10 cellular contexts compared by ENCODE assay signal in genomic region chr13:31951215-31951678, GRCh38.
DNase-seq lines count a peak whose midpoint lies in the region; ATAC-seq, FAIRE-seq and TF ChIP-seq lines count a peak whose summit lies in the region.
"Had no signal": no experiment of that assay in that cellular context is flagged by ENCODE, and none has a peak within 500 bp of the region (broad histone marks: within the 10 kb centered on the region; RNA-seq: fewer than 3 reads in every experiment).

No MANE protein-coding gene starts in this region.

- CTCF ChIA-PET in HepG2 (lab: Yijun Ruan, JAX; ENCODE audit: low intra/inter-chr PET ratio, low total read pairs), result no interaction called here

- BruUV-seq in HepG2 (replicated peaks; lab: Mats Ljungman, UMichigan), result no TSS peak

- ATAC-seq in right lobe of liver, result peak; percentile 60 to 79 (median 64)
- ATAC-seq in HepG2, result no peak
- ATAC-seq in HG02938 (IDR thresholded peaks at IDR 0.05; ENCODE audit: unreplicated experiment), result peak; percentile 93

- peak; percentile 50 to 64 (median 58) for DNase-seq in right lobe of liver
- no peak for DNase-seq in HepG2 (ENCODE audit: low spot score)
- DNase-seq in NOMO-1 treated with DMSO at 0.1 percent for 48 hours (lab: John Stamatoyannopoulos, UW; ENCODE audit: unreplicated experiment), result peak; percentile 100
- DNase-seq in glutamatergic neuron, result peak; percentile 18
- peak; percentile 51 for DNase-seq in testis
- DNase-seq in stimulated activated naive CD4-positive, alpha-beta T cell treated with Interleukin-2 at 50 U/mL for 16 hours (lab: John Stamatoyannopoulos, UW), result no peak
- no peak for DNase-seq in effector memory CD4-positive, alpha-beta T cell
- DNase-seq: DND-41 had no signal

- H3K27ac ChIP-seq in right lobe of liver (no peak overlapping the region), HepG2 (ENCODE audit: extremely low read length, insufficient read depth, low read length) (no peak overlapping the region), testis (no peak overlapping the region)
- H3K27ac ChIP-seq in effector memory CD4-positive, alpha-beta T cell (ENCODE audit: insufficient read depth, low read length, poor library complexity, severe bottlenecking), result no peak overlapping the region
- H3K27ac ChIP-seq: thoracic aorta had no signal

- H4K20me1 ChIP-seq in HepG2 (ENCODE audit: insufficient read depth, low read length), result no peaks in the 10 kb centered on the region

- H3K4me1 ChIP-seq in right lobe of liver, result peaks cover 0 to 2% (median 0%) of the 10 kb centered on the region in 4 donors
- no peaks in the 10 kb centered on the region for H3K4me1 ChIP-seq in HepG2 (ENCODE audit: insufficient read depth, low read length)
- no peaks in the 10 kb centered on the region for H3K4me1 ChIP-seq in testis
- no peaks in the 10 kb centered on the region for H3K4me1 ChIP-seq in effector memory CD4-positive, alpha-beta T cell (ENCODE audit: control insufficient read depth, insufficient read depth, low read length, poor library complexity, severe bottlenecking)

- H3K36me3 ChIP-seq in right lobe of liver (no peaks in the 10 kb centered on the region), HepG2 (replicated peaks in 1 of 2; ENCODE audit: control insufficient read depth in 1 of 2, insufficient read depth in 2 of 2, low read length in 2 of 2) (no peaks in the 10 kb centered on the region), testis (ENCODE audit: low read depth, missing control alignments) (no peaks in the 10 kb centered on the region)
- no peaks in the 10 kb centered on the region for H3K36me3 ChIP-seq in effector memory CD4-positive, alpha-beta T cell (ENCODE audit: control insufficient read depth, insufficient read depth, low read length)

- no peaks in the 10 kb centered on the region for H3K27me3 ChIP-seq in right lobe of liver
- peaks cover 0 to 4% of the 10 kb centered on the region in 2 experiments; a peak in 1 of 5 replicates for H3K27me3 ChIP-seq in HepG2 (ENCODE audit: control insufficient read depth in 1 of 2, insufficient read depth in 2 of 2, low read length in 2 of 2)
- H3K27me3 ChIP-seq in testis, result no peaks in the 10 kb centered on the region
- H3K27me3 ChIP-seq in effector memory CD4-positive, alpha-beta T cell (replicated peaks; ENCODE audit: control insufficient read depth, insufficient read depth, low read length, poor library complexity, severe bottlenecking), result no peaks in the 10 kb centered on the region

- in situ Hi-C loops in HepG2 (cut with HindIII; ENCODE audit: extremely low pct_ligation_motif_present, low pct_unique_long_range_greater_than_20kb), result no loop called here

- H3K9me3 Mint-ChIP-seq in glutamatergic neuron (ENCODE audit: unreplicated experiment), result no peaks in the 10 kb centered on the region

- H2AFZ ChIP-seq in HepG2 (ENCODE audit: low read length), result no peak overlapping the region

- POLR2A ChIA-PET in HepG2 (lab: Yijun Ruan, JAX), result no interaction called here

- no peak overlapping the region for H3K9ac ChIP-seq in HepG2 (ENCODE audit: insufficient read depth, low read depth, low read length)

- H3K4me3 ChIP-seq in right lobe of liver (no peak overlapping the region), HepG2 (replicated peaks in 1 of 3; ENCODE audit: insufficient read depth in 1 of 3, low read depth in 2 of 3, low read length in 3 of 3) (no peak overlapping the region), testis (no peak overlapping the region)
- H3K4me3 ChIP-seq in effector memory CD4-positive, alpha-beta T cell (ENCODE audit: insufficient read depth, low read depth, low read length, poor library complexity, severe bottlenecking), result no peak overlapping the region
- H3K4me3 ChIP-seq: thoracic aorta had no signal

- H3K4me2 ChIP-seq in HepG2 (ENCODE audit: low read depth, low read length), result no peak overlapping the region

- H3K4me1 Mint-ChIP-seq in glutamatergic neuron (ENCODE audit: low read depth, unreplicated experiment), result peaks cover 5% of the 10 kb centered on the region

- H3K27ac Mint-ChIP-seq in glutamatergic neuron (ENCODE audit: unreplicated experiment), result peak overlapping the region; percentile 45

- intact Hi-C loops in right lobe of liver (cut with DNase I), result no loop called here
- intact Hi-C loops in HepG2 (cut with micrococcal nuclease; ENCODE audit: unreplicated experiment), result no loop called here
- intact Hi-C loops in testis (cut with DNase I; ENCODE audit: low total_unique reads), result no loop called here

- TF ChIP-seq RAD21 in HepG2 (CRISPR knock-in tag; IDR thresholded peaks at IDR 0.05), result no peak

- TF ChIP-seq EP300 in HepG2 (IDR thresholded peaks at IDR 0.05; ENCODE audit: low read depth in 2 of 2, low read length in 2 of 2) (no peak), HepG2 (CRISPR knock-in tag; IDR thresholded peaks at IDR 0.05; ENCODE audit: borderline replicate concordance) (no peak)

- no peaks in the 10 kb centered on the region for H3K36me3 Mint-ChIP-seq in glutamatergic neuron (ENCODE audit: unreplicated experiment)

- no peak for TF ChIP-seq CTCF in right lobe of liver (IDR thresholded peaks at IDR 0.05)
- TF ChIP-seq CTCF in HepG2 (CRISPR knock-in tag; IDR thresholded peaks at IDR 0.05), result no peak
- no peak for TF ChIP-seq CTCF in glutamatergic neuron (IDR thresholded peaks at IDR 0.05; ENCODE audit: partially characterized antibody, unreplicated experiment)
- TF ChIP-seq CTCF in testis (IDR thresholded peaks at IDR 0.05), result no peak

- WGBS in right lobe of liver (ENCODE audit: insufficient coverage, low coverage, low lambda C conversion rate, missing lambda C conversion rate), result 20% methylated on average over 3 of the region's 3 CpGs
- WGBS in HepG2 (ENCODE audit: low lambda C conversion rate), result 69% methylated on average over 3 of the region's 3 CpGs
- 47 to 55% methylated on average over 3 of the region's 3 CpGs for WGBS in testis, 2 donors

- no peaks in the 10 kb centered on the region for H3K27me3 Mint-ChIP-seq in glutamatergic neuron (ENCODE audit: unreplicated experiment)

- no peaks in the 10 kb centered on the region for H3K79me2 ChIP-seq in HepG2 (ENCODE audit: insufficient read depth, low read length)

- FAIRE-seq in HepG2 (lab: Jason Lieb, UNC), result no peak

- TF ChIP-seq POLR2A in right lobe of liver (IDR thresholded peaks at IDR 0.05), result no peak
- no peak for TF ChIP-seq POLR2A in HepG2 (IDR thresholded peaks at IDR 0.05; ENCODE audit: insufficient read depth in 1 of 2, low read depth in 2 of 2, low read length in 2 of 2)
- no peak for TF ChIP-seq POLR2A in testis (IDR thresholded peaks at IDR 0.05)

- H3K4me3 Mint-ChIP-seq in glutamatergic neuron (ENCODE audit: unreplicated experiment), result no peak overlapping the region

- H3K9me3 ChIP-seq in right lobe of liver (no peaks in the 10 kb centered on the region), HepG2 (ENCODE audit: low read length) (no peaks in the 10 kb centered on the region), testis (no peaks in the 10 kb centered on the region)
- no peaks in the 10 kb centered on the region for H3K9me3 ChIP-seq in effector memory CD4-positive, alpha-beta T cell (ENCODE audit: control insufficient read depth, low read length)
- H3K9me3 ChIP-seq: thoracic aorta had no signal

TF ChIP-seq in HepG2, 621 proteins besides CTCF, POLR2A, EP300 and RAD21:
- TF ChIP-seq REXO4 (CRISPR knock-in tag; IDR thresholded peaks at IDR 0.05; ENCODE audit: borderline replicate concordance) (no peak), LCORL (IDR thresholded peaks at IDR 0.05) (no peak), LCORL (CRISPR knock-in tag; IDR thresholded peaks at IDR 0.05) (no peak), ISL2 (CRISPR knock-in tag; IDR thresholded peaks at IDR 0.05) (no peak), ZNF740 (CRISPR knock-in tag; IDR thresholded peaks at IDR 0.05) (no peak), MLX (CRISPR knock-in tag; IDR thresholded peaks at IDR 0.05) (no peak), ZNF276 (CRISPR knock-in tag; IDR thresholded peaks at IDR 0.05; ENCODE audit: low read depth) (no peak), U2AF1 (optimal IDR thresholded peaks at IDR 0.05; ENCODE audit: low read depth, low read length) (no peak), ZNF136 (CRISPR knock-in tag; IDR thresholded peaks at IDR 0.05; ENCODE audit: low read depth) (no peak), TARDBP (CRISPR knock-in tag; IDR thresholded peaks at IDR 0.05) (no peak)

Comparison
In these comparisons a context has a peak if more than half of its experiments do, and no peak if none do; other contexts are left out.
1. DNase-seq: peak in right lobe of liver (3 of 3), NOMO-1 treated with DMSO at 0.1 percent for 48 hours (single experiment), glutamatergic neuron (single experiment) and testis (single experiment); none in HepG2 (single experiment), stimulated activated naive CD4-positive, alpha-beta T cell treated with Interleukin-2 at 50 U/mL for 16 hours (single experiment) and effector memory CD4-positive, alpha-beta T cell (0 of 3).